29 cellular contexts compared by ENCODE assay signal in genomic region chr4:66887061-66887460, GRCh38.
"Had no signal": no experiment of that assay in that cellular context is flagged by ENCODE, and none has a peak within 500 bp of the region (broad histone marks: within the 10 kb centered on the region; RNA-seq: fewer than 3 reads in every experiment).

No MANE protein-coding gene starts in this region.

- DNase-seq: activated effector memory CD4-positive, alpha-beta T cell treated with anti-CD3 and anti-CD28 coated beads, Interleukin-2, amount 50 U/mL, for 16 hours; activated effector memory CD4-positive, alpha-beta T cell treated with Interleukin-2 at 50 U/mL for 16 hours; activated gamma-delta T cell; activated gamma-delta T cell treated with Interleukin-2 at 50 U/mL for 16 hours; activated naive CD4-positive, alpha-beta T cell; activated naive CD4-positive, alpha-beta T cell treated with anti-CD3 and anti-CD28 coated beads for 36 hours; activated naive CD4-positive, alpha-beta T cell treated with anti-CD3 and anti-CD28 coated beads, Interleukin-2, amount 10 ng/mL, durations not matched to agents 7 days and 5 days; activated naive CD4-positive, alpha-beta T cell treated with anti-CD3 and anti-CD28 coated beads, Interleukin-2, amount 50 U/mL, for 16 hours; activated naive CD4-positive, alpha-beta T cell treated with Interleukin-2 at 50 U/mL for 16 hours; activated naive CD8-positive, alpha-beta T cell treated with anti-CD3 and anti-CD28 coated beads for 36 hours; activated naive CD8-positive, alpha-beta T cell treated with anti-CD3 and anti-CD28 coated beads, Interleukin-2, amount 10 ng/mL, durations not matched to agents 7 days and 5 days; activated naive CD8-positive, alpha-beta T cell treated with anti-CD3 and anti-CD28 coated beads, Interleukin-2, amount 50 U/mL, for 24 hours; activated T-cell treated with anti-CD3 and anti-CD28 coated beads, Interleukin-2, amount 50 U/mL, for 24 hours; activated T-cell treated with anti-CD3 and anti-CD28 coated beads, Interleukin-2, amount 50 U/mL, for 4 hours; activated T-cell treated with anti-CD3 and anti-CD28 coated beads, Interleukin-2, amount 50 U/mL, for 48 hours; activated T-cell treated with anti-CD3 and anti-CD28 coated beads, Interleukin-2, amount 50 U/mL, for 72 hours; adrenal gland; amniotic stem cell; amygdala; anterior cingulate cortex; aorta; body of pancreas; brain microvascular endothelial cell; caudate nucleus; central memory CD4-positive, alpha-beta T cell; cerebellar nuclear complex had no signal

- H3K36me3 ChIP-seq: adrenal gland, ascending aorta, brain microvascular endothelial cell, breast epithelium, cardiac muscle cell had no signal

- H3K9me3 ChIP-seq: adrenal gland, ascending aorta had no signal

- H3K4me1 ChIP-seq: adrenal gland, ascending aorta, body of pancreas, breast epithelium had no signal

- H3K27me3 ChIP-seq: adrenal gland, ascending aorta, body of pancreas, brain microvascular endothelial cell, breast epithelium, cardiac muscle cell had no signal

- H3K4me3 ChIP-seq: adrenal gland, ascending aorta, body of pancreas, breast epithelium, cardiac muscle cell had no signal
